ENCODE assay signal across 8 cellular contexts in the genomic region with DNA sequence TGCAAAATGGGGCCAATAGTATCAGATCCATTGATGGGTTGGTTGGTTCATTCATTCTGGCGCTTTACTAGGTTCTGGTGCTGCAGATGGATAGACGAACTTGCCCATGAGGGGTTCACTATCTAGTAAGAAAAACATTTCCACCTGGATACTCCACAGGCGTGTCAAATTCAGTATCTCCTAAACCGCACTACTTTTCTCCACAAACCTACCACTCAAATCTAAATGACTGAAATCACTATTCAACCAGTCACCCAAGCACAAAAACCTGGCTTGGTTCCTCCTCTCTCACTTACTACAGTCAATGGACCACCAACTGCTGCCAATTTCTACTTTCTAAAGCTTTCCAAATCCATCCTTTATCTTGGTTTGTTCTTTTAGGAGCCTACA. TPM values are rescaled to one million over a fixed set of nuclear protein-coding genes. Genes with fewer than 3 reads are reported as not detected.
DNase-seq lines count a peak whose midpoint lies in the region; ATAC-seq, FAIRE-seq and TF ChIP-seq lines count a peak whose summit lies in the region.

No MANE protein-coding gene starts in this region.

- peak overlapping the region; percentile 98 for H3K4me2 ChIP-seq in A549

- TF ChIP-seq RAD21 in A549 (conservative IDR thresholded peaks at IDR 0.05 in 1 of 2, IDR thresholded peaks at IDR 0.05 in 1 of 2), result no peak

- DNase-seq in A549 (ENCODE audit: low read depth in 1 of 2, low spot score in 1 of 2) (no peak), SJCRH30 (no peak), fibroblast of pulmonary artery (ENCODE audit: low read depth) (peak; percentile 10), AG08396 (ENCODE audit: low spot score) (no peak), RCC 7860 (ENCODE audit: low spot score) (no peak), kidney glomerular epithelial cell (lab: John Stamatoyannopoulos, UW) (no peak)

- POLR2A ChIA-PET in A549 (lab: Yijun Ruan, JAX), result interaction anchor here (1.3 to 1.6 kb wide), 3 partner anchors 34 to 537 kb away, joined by 4 to 7 read pairs (median 7); a partner anchor contains a TSS

- H3K27ac ChIP-seq in A549, result peak overlapping the region; percentile 92 to 98
- H3K27ac ChIP-seq in SJCRH30, result peak overlapping the region; percentile 51
- H3K27ac ChIP-seq in skeletal muscle tissue (ENCODE audit: low read depth, low read length), result peak overlapping the region; percentile 64

- no peak for TF ChIP-seq EP300 in A549 (IDR thresholded peaks at IDR 0.05)

- H3K27me3 ChIP-seq in SJCRH30 (no peaks in the 10 kb centered on the region), skeletal muscle tissue (ENCODE audit: control insufficient read depth in 3 of 3, insufficient read depth in 3 of 3, low read length in 3 of 3) (no peaks in the 10 kb centered on the region)

- H3K9ac ChIP-seq in skeletal muscle tissue (ENCODE audit: low read depth in 1 of 3, low read length in 3 of 3), result peak overlapping the region; percentile 84 to 91 (median 85)

- H3K36me3 ChIP-seq in SJCRH30 (peaks cover 3% of the 10 kb centered on the region), skeletal muscle tissue (ENCODE audit: control insufficient read depth in 3 of 3, insufficient read depth in 3 of 3, low read length in 3 of 3) (peaks cover 2 to 10% (median 6%) of the 10 kb centered on the region in 3 donors)

- H3K4me1 ChIP-seq in A549 (peaks cover 14% of the 10 kb centered on the region; the same call in 2 of the 3 replicates), SJCRH30 (no peaks in the 10 kb centered on the region), skeletal muscle tissue (ENCODE audit: control insufficient read depth in 3 of 3, insufficient read depth in 3 of 3, low read length in 3 of 3) (peaks cover 10 to 27% (median 12%) of the 10 kb centered on the region in 3 donors)

- H3K9me3 ChIP-seq in A549 (no peaks in the 10 kb centered on the region), SJCRH30 (replicated peaks) (no peaks in the 10 kb centered on the region), skeletal muscle tissue (ENCODE audit: control insufficient read depth in 3 of 3, low read length in 3 of 3) (no peaks in the 10 kb centered on the region)

- TF ChIP-seq POLR2A in A549 (IDR thresholded peaks at IDR 0.05; ENCODE audit: low read length), result no peak

- 12% methylated on average over 4 of the region's 4 CpGs for WGBS in A549 (ENCODE audit: missing lambda C conversion rate)

- peak overlapping the region; percentile 96 for H3K4me3 ChIP-seq in A549
- H3K4me3 ChIP-seq in SJCRH30, result peak overlapping the region; percentile 81
- peak overlapping the region; percentile 88 for H3K4me3 ChIP-seq in fibroblast of pulmonary artery (replicated peaks; ENCODE audit: low read depth, low read length)
- H3K4me3 ChIP-seq in skeletal muscle tissue (ENCODE audit: low read length in 3 of 3), result peak overlapping the region; percentile 87 to 91 (median 90)

- no peak; a peak in 1 of 6 replicates for ATAC-seq in A549
- ATAC-seq in GM21515 (IDR thresholded peaks at IDR 0.05; ENCODE audit: unreplicated experiment), result peak; percentile 16

- CTCF ChIA-PET in A549 (lab: Yijun Ruan, JAX), result interaction anchor here (1.0 kb wide), 1 partner anchor 18 kb away, joined by 5 read pairs; no protein-coding TSS in a partner anchor

- TF ChIP-seq CTCF in A549 (IDR thresholded peaks at IDR 0.05) (no peak), fibroblast of pulmonary artery (IDR thresholded peaks at IDR 0.05; ENCODE audit: low read length, missing control alignments) (no peak)

- FAIRE-seq in A549 (lab: Jason Lieb, UNC), result no peak
- no peak for FAIRE-seq in RCC 7860 (lab: Jason Lieb, UNC)

TF ChIP-seq in A549, 52 proteins besides CTCF, POLR2A, EP300 and RAD21:
- TF ChIP-seq, protein P1, sequence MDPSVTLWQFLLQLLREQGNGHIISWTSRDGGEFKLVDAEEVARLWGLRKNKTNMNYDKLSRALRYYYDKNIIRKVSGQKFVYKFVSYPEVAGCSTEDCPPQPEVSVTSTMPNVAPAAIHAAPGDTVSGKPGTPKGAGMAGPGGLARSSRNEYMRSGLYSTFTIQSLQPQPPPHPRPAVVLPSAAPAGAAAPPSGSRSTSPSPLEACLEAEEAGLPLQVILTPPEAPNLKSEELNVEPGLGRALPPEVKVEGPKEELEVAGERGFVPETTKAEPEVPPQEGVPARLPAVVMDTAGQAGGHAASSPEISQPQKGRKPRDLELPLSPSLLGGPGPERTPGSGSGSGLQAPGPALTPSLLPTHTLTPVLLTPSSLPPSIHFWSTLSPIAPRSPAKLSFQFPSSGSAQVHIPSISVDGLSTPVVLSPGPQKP (IDR thresholded peaks at IDR 0.05; ENCODE audit: low read depth, low read length), result no peak
- TF ChIP-seq FOSL2 (IDR thresholded peaks at IDR 0.05), result no peak
- TF ChIP-seq FOSL2 (CRISPR knock-in tag; IDR thresholded peaks at IDR 0.05), result no peak
- TF ChIP-seq KDM1A (IDR thresholded peaks at IDR 0.05; ENCODE audit: low read depth), result no peak
- no peak for TF ChIP-seq JUNB (IDR thresholded peaks at IDR 0.05)
- TF ChIP-seq TP53 (CRISPR knock-in tag; IDR thresholded peaks at IDR 0.05), result no peak
- no peak for TF ChIP-seq CHD4 (IDR thresholded peaks at IDR 0.05; ENCODE audit: borderline replicate concordance)
- no peak for TF ChIP-seq CBX8 (IDR thresholded peaks at IDR 0.05)
- no peak for TF ChIP-seq ZSCAN20 (CRISPR knock-in tag; IDR thresholded peaks at IDR 0.05)
- TF ChIP-seq, protein P2, sequence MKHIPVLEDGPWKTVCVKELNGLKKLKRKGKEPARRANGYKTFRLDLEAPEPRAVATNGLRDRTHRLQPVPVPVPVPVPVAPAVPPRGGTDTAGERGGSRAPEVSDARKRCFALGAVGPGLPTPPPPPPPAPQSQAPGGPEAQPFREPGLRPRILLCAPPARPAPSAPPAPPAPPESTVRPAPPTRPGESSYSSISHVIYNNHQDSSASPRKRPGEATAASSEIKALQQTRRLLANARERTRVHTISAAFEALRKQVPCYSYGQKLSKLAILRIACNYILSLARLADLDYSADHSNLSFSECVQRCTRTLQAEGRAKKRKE (CRISPR knock-in tag; IDR thresholded peaks at IDR 0.05; ENCODE audit: low read depth), result no peak
- TF ChIP-seq HOXB5 (CRISPR knock-in tag; IDR thresholded peaks at IDR 0.05), result no peak
- no peak for TF ChIP-seq KDM5A (IDR thresholded peaks at IDR 0.05)
- no peak for TF ChIP-seq EHMT2 (IDR thresholded peaks at IDR 0.05; ENCODE audit: low read depth)
- no peak for TF ChIP-seq PHF8 (IDR thresholded peaks at IDR 0.05; ENCODE audit: borderline replicate concordance, low read depth)
TF ChIP-seq in A549: peak in this region for 0.

RNA-seq across cellular contexts. Expression of a gene that starts 0.6 kb away (rescaled TPM):
- polyA plus RNA-seq in A549 (2011; rRNA removed) (60.8 and 63.5 TPM in 2 replicates), A549 (2017; fragmentation: RNase III; extraction: RNeasy Plus Mini Kit Qiagen cat#74134 plus additional on column Dnase treatment) (29.6 to 36.2 TPM (median 30.4 TPM) in 3 replicates)
- 32.7 and 33.8 TPM in 2 replicates for polyA plus RNA-seq in A549 (2012; cell fraction: cytosol; rRNA removed)
- polyA plus RNA-seq in A549 (2012; cell fraction: nucleus; rRNA removed), result 37.3 and 47.3 TPM in 2 replicates
- 33.6 and 37.4 TPM in 2 replicates for polyA minus RNA-seq in A549 (2011; rRNA and poly(A)+ RNA removed)
- total RNA-seq in SJCRH30 (2014; rRNA removed; shearing (Covaris generic)), result 41.5 and 46.7 TPM in 2 replicates
- total RNA-seq in skeletal muscle tissue, result 18.8 TPM
